Comparison of ENCODE assay signal across 16 cellular contexts in genomic region chr4:182968917-182969650, GRCh38. TPM values are rescaled to one million over a fixed set of nuclear protein-coding genes. Genes with fewer than 3 reads are reported as not detected.
A peak's percentile ranks its signal among the peaks of the same experiment; 100 is the strongest.
DNase-seq lines count a peak whose midpoint lies in the region; ATAC-seq and TF ChIP-seq lines count a peak whose summit lies in the region.
"Had no signal": no experiment of that assay in that cellular context is flagged by ENCODE, and none has a peak within 500 bp of the region (broad histone marks: within the 10 kb centered on the region; RNA-seq: fewer than 3 reads in every experiment).

No MANE protein-coding gene starts in this region.

- no peaks in the 10 kb centered on the region for H3K27me3 ChIP-seq in transverse colon

- TF ChIP-seq EP300 in transverse colon (IDR thresholded peaks at IDR 0.05; ENCODE audit: low read depth): no peak

- peak; percentile 93 for DNase-seq in OCI-M1 (lab: John Stamatoyannopoulos, UW)
- no peak for DNase-seq in mucosa of gallbladder (ENCODE audit: low spot score)
- DNase-seq in stimulated activated CD4-positive, alpha-beta T cell treated with anti-CD3 and anti-CD28 coated beads, Interleukin-4, amount 100 ng/mL, for 1 hour: no peak
- no peak for DNase-seq in transverse colon
- DNase-seq in NCI-H82 (lab: John Stamatoyannopoulos, UW): no peak
- DNase-seq: activated B cell treated with CpG ODN at 0.5 μM for 24 hours; activated CD8-positive, alpha-beta memory T cell treated with anti-CD3 and anti-CD28 coated beads, Interleukin-2, amount 50 U/mL, for 4 hours; central memory CD4-positive, alpha-beta T cell; glutamatergic neuron; kidney glomerular epithelial cell; stimulated activated CD4-positive, alpha-beta T cell treated with anti-CD3 and anti-CD28 coated beads, Interleukin-4, amount 100 ng/mL, for 4 hours; stimulated activated naive CD4-positive, alpha-beta T cell had no signal

- intact Hi-C loops in transverse colon (cut with DNase I; ENCODE audit: low total_unique reads): no loop called here

- no peaks in the 10 kb centered on the region for H3K9me3 ChIP-seq in transverse colon

- TF ChIP-seq CTCF in transverse colon (IDR thresholded peaks at IDR 0.05): no peak

- no peaks in the 10 kb centered on the region for H3K4me1 ChIP-seq in transverse colon

- no peak for TF ChIP-seq POLR2A in transverse colon (IDR thresholded peaks at IDR 0.05)

- 33 to 61% methylated on average over 2 to 11 of the region's 11 CpGs for WGBS in transverse colon (ENCODE audit: low coverage in 1 of 2), 2 donors

- H3K4me3 ChIP-seq in transverse colon: no peak overlapping the region
- H3K4me3 ChIP-seq: SK-N-MC had no signal

- ATAC-seq in GM18498 (IDR thresholded peaks at IDR 0.05; ENCODE audit: unreplicated experiment) (peak; percentile 68), GM19397 (IDR thresholded peaks at IDR 0.05; ENCODE audit: unreplicated experiment) (peak; percentile 64), HG02763 (IDR thresholded peaks at IDR 0.05; ENCODE audit: unreplicated experiment) (peak; percentile 44)

- no peak overlapping the region for H3K27ac ChIP-seq in transverse colon
- H3K27ac ChIP-seq: SK-N-MC had no signal

- in situ Hi-C loops in transverse colon (cut with MboI; ENCODE audit: low pct_ligation_motif_present in 1 of 4, low pct_unique_long_range_greater_than_20kb in 1 of 4, low sequenced_read_pairs in 3 of 4): no loop called here

- no peaks in the 10 kb centered on the region for H3K36me3 ChIP-seq in transverse colon

RNA-seq across cellular contexts. Expression of gene DCTD, which starts 51.9 kb away (rescaled TPM):
- total RNA-seq in mucosa of gallbladder (141 TPM), transverse colon (10 to 100 TPM in 3 of 4 donors, 1 to 10 TPM in 1; 3.4 to 35.9 (median 24.9) TPM)
